Comparison of ENCODE assay signal across 21 cellular contexts in genomic region chr6:13396241-13396792, GRCh38.
DNase-seq lines count a peak whose midpoint lies in the region; ATAC-seq, FAIRE-seq and TF ChIP-seq lines count a peak whose summit lies in the region.
"Had no signal": no experiment of that assay in that cellular context is flagged by ENCODE, and none has a peak within 500 bp of the region (broad histone marks: within the 10 kb centered on the region; RNA-seq: fewer than 3 reads in every experiment).

No MANE protein-coding gene starts in this region.

- H3K27ac ChIP-seq in left ventricle myocardium inferior (replicated peaks) (peak overlapping the region; percentile 74), GM12878 (ENCODE audit: control insufficient read depth, insufficient read depth) (peak overlapping the region; percentile 76), lower lobe of right lung (peak overlapping the region; percentile 59), transverse colon (peak overlapping the region; percentile 69 to 75 (median 72))
- H3K27ac ChIP-seq: SJCRH30 had no signal

- intact Hi-C loops in left ventricle myocardium inferior (cut with micrococcal nuclease) = no loop called here
- intact Hi-C loops in cardiac septum (cut with DNase I) = no loop called here
- intact Hi-C loops in GM12878 (cut with micrococcal nuclease; ENCODE audit: unreplicated experiment) = no loop called here
- intact Hi-C loops in lower lobe of right lung (cut with DNase I) = no loop called here
- intact Hi-C loops in transverse colon (cut with DNase I; ENCODE audit: low total_unique reads) = no loop called here

- TF ChIP-seq POLR2A in GM12878 (IDR thresholded peaks at IDR 0.05; ENCODE audit: low read depth, low read length) (no peak), transverse colon (IDR thresholded peaks at IDR 0.05) (no peak)

- TF ChIP-seq CTCF in left ventricle myocardium inferior (IDR thresholded peaks at IDR 0.05; ENCODE audit: borderline replicate concordance) (no peak), GM12878 (IDR thresholded peaks at IDR 0.05 in 2 of 3, conservative IDR thresholded peaks at IDR 0.05 in 1 of 3; ENCODE audit: control insufficient read depth in 2 of 3, extremely low read depth in 1 of 3, insufficient read depth in 1 of 3, low read depth in 3 of 3, low read length in 3 of 3) (no peak), lower lobe of right lung (IDR thresholded peaks at IDR 0.05) (no peak), transverse colon (IDR thresholded peaks at IDR 0.05) (no peak)

- peaks cover 69% of the 10 kb centered on the region for H3K4me1 ChIP-seq in left ventricle myocardium inferior
- H3K4me1 ChIP-seq in GM12878 (ENCODE audit: control insufficient read depth, insufficient read depth, low read length) = peaks cover 42% of the 10 kb centered on the region
- H3K4me1 ChIP-seq in lower lobe of right lung = peaks cover 38% of the 10 kb centered on the region
- H3K4me1 ChIP-seq in transverse colon = peaks cover 20 to 34% (median 32%) of the 10 kb centered on the region in 4 donors
- H3K4me1 ChIP-seq: Caco-2, SJCRH30 had no signal

- H3K9ac ChIP-seq in GM12878 (ENCODE audit: control insufficient read depth, insufficient read depth, low read length) = no peak overlapping the region; the same call in 1 of the 2 replicates

- no peak overlapping the region for H2AFZ ChIP-seq in GM12878 (ENCODE audit: control insufficient read depth, low read depth, low read length)

- H3K4me2 ChIP-seq in GM12878 (ENCODE audit: control insufficient read depth, insufficient read depth) = peak overlapping the region; percentile 60

- no peak overlapping the region for H3K4me3 ChIP-seq in left ventricle myocardium inferior
- no peak overlapping the region; the same call in 1 of the 2 replicates for H3K4me3 ChIP-seq in GM12878
- H3K4me3 ChIP-seq in lower lobe of right lung = no peak overlapping the region
- no peak overlapping the region for H3K4me3 ChIP-seq in transverse colon
- H3K4me3 ChIP-seq: SJCRH30 had no signal

- DNase-seq in left ventricle myocardium inferior (no peak), cardiac septum (ENCODE audit: low spot score) (no peak), GM12878 (ENCODE audit: low read depth, low spot score) (no peak), lower lobe of right lung (no peak), transverse colon (no peak), NCI-H2107 treated with DMSO at 0.1 percent for 48 hours (lab: John Stamatoyannopoulos, UW; ENCODE audit: unreplicated experiment) (no peak), HT-29 (ENCODE audit: low spot score) (no peak), NCI-H526 treated with DMSO at 0.1 percent for 48 hours (lab: John Stamatoyannopoulos, UW) (no peak)
- DNase-seq: ACHN; activated CD4-positive, alpha-beta memory T cell treated with anti-CD3 and anti-CD28 coated beads for 36 hours; Caco-2; effector CD8-positive, alpha-beta T cell; foreskin melanocyte; naive thymus-derived CD4-positive, alpha-beta T cell; NCI-H187; NCI-H774; SJCRH30; stimulated activated CD4-positive, alpha-beta T cell treated with anti-CD3 and anti-CD28 coated beads, Interleukin-4, amount 100 ng/mL, for 4 hours; stimulated activated naive CD4-positive, alpha-beta T cell had no signal

- no TSS peak for BruUV-seq in GM12878 (replicated peaks; lab: Mats Ljungman, UMichigan)

- RAD21 ChIA-PET in GM12878 (lab: Charles Lee; ENCODE audit: unreplicated experiment) = interaction anchor here (0.6 to 8.4 kb wide), 16 partner anchors 11 to 179 kb away, joined by 3 to 109 read pairs (median 6); partner anchors contain the start of gene SIRT5

- SMC1A ChIA-PET in GM12878 (lab: Charles Lee; ENCODE audit: uncharacterized antibody, unreplicated experiment) = interaction anchor here (0.8 to 12.3 kb wide), 24 partner anchors 10 to 299 kb away, joined by 3 to 240 read pairs (median 6); partner anchors contain the start of gene SIRT5

- 98% methylated on average over 3 of the region's 3 CpGs for WGBS in GM12878 (ENCODE audit: insufficient coverage, insufficient replicate concordance, low lambda C conversion rate, missing lambda C conversion rate)
- WGBS in transverse colon (ENCODE audit: low coverage in 1 of 2), 2 donors = 92% methylated on average over 3 of the region's 3 CpGs; no CpG with 5 or more reads in 1 of the 2 donors

- no peaks in the 10 kb centered on the region for H3K36me3 ChIP-seq in left ventricle myocardium inferior
- H3K36me3 ChIP-seq in GM12878 (ENCODE audit: control insufficient read depth in 2 of 2, insufficient read depth in 2 of 2, low read length in 1 of 2) = peaks cover 0 to 2% of the 10 kb centered on the region in 2 experiments; a peak in 2 of 4 replicates
- H3K36me3 ChIP-seq in lower lobe of right lung = no peaks in the 10 kb centered on the region
- no peaks in the 10 kb centered on the region for H3K36me3 ChIP-seq in transverse colon
- H3K36me3 ChIP-seq: SJCRH30 had no signal

- H3K9me3 ChIP-seq in left ventricle myocardium inferior (replicated peaks) = no peaks in the 10 kb centered on the region
- H3K9me3 ChIP-seq in GM12878 (replicated peaks; ENCODE audit: control insufficient read depth, insufficient read depth, low read length) = no peaks in the 10 kb centered on the region
- no peaks in the 10 kb centered on the region for H3K9me3 ChIP-seq in lower lobe of right lung
- H3K9me3 ChIP-seq in transverse colon = no peaks in the 10 kb centered on the region
- H3K9me3 ChIP-seq: Caco-2, SJCRH30 had no signal

- H3K27me3 ChIP-seq in left ventricle myocardium inferior (ENCODE audit: low read depth) = no peaks in the 10 kb centered on the region
- no peaks in the 10 kb centered on the region for H3K27me3 ChIP-seq in GM12878 (replicated peaks in 1 of 2; ENCODE audit: control insufficient read depth in 2 of 2, insufficient read depth in 2 of 2, low read length in 1 of 2)
- H3K27me3 ChIP-seq in lower lobe of right lung (ENCODE audit: low read depth) = no peaks in the 10 kb centered on the region
- H3K27me3 ChIP-seq in transverse colon = no peaks in the 10 kb centered on the region
- H3K27me3 ChIP-seq: SJCRH30 had no signal

- CTCF ChIA-PET in GM12878 (lab: Yijun Ruan, JAX) = interaction anchor here (0.9 to 7.6 kb wide), 15 partner anchors 11 to 228 kb away, joined by 3 to 60 read pairs (median 4); no protein-coding TSS in a partner anchor

- TF ChIP-seq EP300 in GM12878 (IDR thresholded peaks at IDR 0.05; ENCODE audit: borderline replicate concordance in 1 of 2, control insufficient read depth in 1 of 2, low read depth in 2 of 2, low read length in 2 of 2) = no peak
- no peak for TF ChIP-seq EP300 in transverse colon (IDR thresholded peaks at IDR 0.05; ENCODE audit: low read depth)

- TF ChIP-seq RAD21 in GM12878 (IDR thresholded peaks at IDR 0.05; ENCODE audit: insufficient read depth, low read depth, low read length) = no peak

- in situ Hi-C loops in GM12878 (cut with MboI) (no loop called here), transverse colon (cut with MboI; ENCODE audit: low pct_ligation_motif_present in 1 of 4, low pct_unique_long_range_greater_than_20kb in 1 of 4, low sequenced_read_pairs in 3 of 4) (no loop called here)

- POLR2A ChIA-PET in GM12878 (lab: Charles Lee) = interaction anchor here (0.8 to 8.4 kb wide), 7 partner anchors 12 to 90 kb away, joined by 3 to 96 read pairs (median 5); partner anchors contain the start of gene GFOD1

- H3K79me2 ChIP-seq in GM12878 (ENCODE audit: control insufficient read depth, insufficient read depth, low read length) = peaks cover 41% of the 10 kb centered on the region

- no peaks in the 10 kb centered on the region for H4K20me1 ChIP-seq in GM12878 (ENCODE audit: control insufficient read depth, insufficient read depth)

- no peak for FAIRE-seq in GM12878 (lab: Jason Lieb, UNC)
- FAIRE-seq: astrocyte, islet of Langerhans had no signal

- ATAC-seq in GM12878 (peak; percentile 2; the same call in 1 of the 3 replicates), lower lobe of right lung (no peak)

TF ChIP-seq in GM12878, 131 proteins besides CTCF, POLR2A, EP300 and RAD21:
- no peak for TF ChIP-seq ZZZ3 (IDR thresholded peaks at IDR 0.05; ENCODE audit: control insufficient read depth, insufficient read length, low read depth)
- peak; percentile 51; the same call in 1 of the 2 replicates for TF ChIP-seq SMARCA5 (IDR thresholded peaks at IDR 0.05)
- 0 out of 2 replicates have a peak, but pooled peaks have one; percentile 43 for TF ChIP-seq ZNF217 (IDR thresholded peaks at IDR 0.05)
